In genomic region chrX:69165116-69165651, GRCh38 we compare ENCODE assay signal across 8 cellular contexts. TPM values are rescaled to one million over a fixed set of nuclear protein-coding genes. Genes with fewer than 3 reads are reported as not detected.
DNase-seq lines count a peak whose midpoint lies in the region; ATAC-seq and TF ChIP-seq lines count a peak whose summit lies in the region.

PJA1 (minus strand) TSS chrX:69165453; CDS start chrX:69163073, 2,380 bp downstream.

- H3K4me1 Mint-ChIP-seq in activated T-cell treated with anti-CD3 and anti-CD28 coated beads, Interleukin-2, amount 50 U/mL, for 72 hours (ENCODE audit: low read depth) = peaks cover 23% of the 10 kb centered on the region

- H3K27ac Mint-ChIP-seq in activated T-cell treated with anti-CD3 and anti-CD28 coated beads, Interleukin-2, amount 50 U/mL, for 72 hours = peak within 1 kb of the TSS; percentile 65

- peaks cover 8 to 10% of the 10 kb centered on the region in 2 donors for H3K36me3 Mint-ChIP-seq in activated T-cell treated with anti-CD3 and anti-CD28 coated beads, Interleukin-2, amount 50 U/mL, for 72 hours (ENCODE audit: insufficient read depth in 2 of 2)

- H3K9me3 ChIP-seq in esophagus muscularis mucosa (peaks cover 0 to 13% (median 0%) of the 10 kb centered on the region in 4 donors), muscle layer of duodenum (ENCODE audit: control insufficient read depth in 1 of 2, low read length in 2 of 2) (no peaks in the 10 kb centered on the region)

- H3K4me3 Mint-ChIP-seq in activated T-cell treated with anti-CD3 and anti-CD28 coated beads, Interleukin-2, amount 50 U/mL, for 72 hours = peak within 1 kb of the TSS; percentile 73 to 87

- H3K36me3 ChIP-seq in esophagus muscularis mucosa (peaks cover 0 to 16% (median 2%) of the 10 kb centered on the region in 4 donors), muscle layer of duodenum (ENCODE audit: control insufficient read depth in 1 of 2, insufficient read depth in 2 of 2, low read length in 2 of 2) (peaks cover 0 to 4% of the 10 kb centered on the region in 2 donors)

- H3K27me3 ChIP-seq in esophagus muscularis mucosa (no peaks in the 10 kb centered on the region), muscle layer of duodenum (ENCODE audit: low read depth, low read length) (no peaks in the 10 kb centered on the region)

- WGBS in esophagus muscularis mucosa = 31% methylated on average over 40 of the region's 46 CpGs

- TF ChIP-seq EP300 in esophagus muscularis mucosa (IDR thresholded peaks at IDR 0.05) = no peak

- no peak for TF ChIP-seq CTCF in GM20000 (IDR thresholded peaks at IDR 0.05; ENCODE audit: extremely low read depth, missing control alignments)
- no peak for TF ChIP-seq CTCF in esophagus muscularis mucosa (IDR thresholded peaks at IDR 0.05)

- peak within 1 kb of the TSS; percentile 63 to 78 (median 72) for H3K4me3 ChIP-seq in esophagus muscularis mucosa
- peak within 1 kb of the TSS; percentile 70 to 76 for H3K4me3 ChIP-seq in muscle layer of duodenum (ENCODE audit: low read depth in 1 of 2, low read length in 2 of 2)

- peak; percentile 84 to 87 for ATAC-seq in activated T-cell treated with anti-CD3 and anti-CD28 coated beads, Interleukin-2, amount 50 U/mL, for 72 hours (replicated peaks in 1 of 2)

- H3K27me3 Mint-ChIP-seq in activated T-cell treated with anti-CD3 and anti-CD28 coated beads, Interleukin-2, amount 50 U/mL, for 72 hours (ENCODE audit: low read depth) = peaks cover 36% of the 10 kb centered on the region

- H3K27ac ChIP-seq in esophagus muscularis mucosa (replicated peaks in 1 of 4) = peak within 1 kb of the TSS; percentile 76 to 87 (median 84)
- peak within 1 kb of the TSS; percentile 63 for H3K27ac ChIP-seq in muscle layer of duodenum (ENCODE audit: low read length)

- no peaks in the 10 kb centered on the region for H3K9me3 Mint-ChIP-seq in activated T-cell treated with anti-CD3 and anti-CD28 coated beads, Interleukin-2, amount 50 U/mL, for 72 hours

- TF ChIP-seq POLR2A in esophagus muscularis mucosa (IDR thresholded peaks at IDR 0.05; ENCODE audit: low read depth) = peak; percentile 29

- peak; percentile 44 for DNase-seq in COLO829 (ENCODE audit: low spot score)
- DNase-seq in GM20000 (ENCODE audit: low spot score) = peak; percentile 82
- DNase-seq in HT1080 (ENCODE audit: low read depth) = peak; percentile 56
- DNase-seq in activated T-cell treated with anti-CD3 and anti-CD28 coated beads, Interleukin-2, amount 50 U/mL, for 72 hours = peak; percentile 74 to 79
- no peak for DNase-seq in esophagus muscularis mucosa (ENCODE audit: extremely low spot score)
- DNase-seq in stimulated activated CD8-positive, alpha-beta memory T cell treated with anti-CD3 and anti-CD28 coated beads, Interleukin-7, amount 100 ng/mL, for 24 hours (ENCODE audit: low read depth) = peak; percentile 33

- intact Hi-C loops in esophagus muscularis mucosa (cut with DNase I) = no loop called here

- H3K4me1 ChIP-seq in esophagus muscularis mucosa (peaks cover 0 to 19% (median 16%) of the 10 kb centered on the region in 4 donors), muscle layer of duodenum (ENCODE audit: control insufficient read depth in 1 of 2, insufficient read depth in 2 of 2, low read length in 2 of 2) (peaks cover 3 to 5% of the 10 kb centered on the region in 2 donors)

TF ChIP-seq in PFSK-1, 5 proteins besides CTCF, POLR2A, EP300 and RAD21:
- TF ChIP-seq SIN3A (IDR thresholded peaks at IDR 0.05; ENCODE audit: borderline replicate concordance, insufficient read depth, low read length) (peak; percentile 26; the same call in 1 of the 2 replicates), TAF1 (IDR thresholded peaks at IDR 0.05; ENCODE audit: borderline replicate concordance, insufficient read depth, low read length) (no peak), POLR2AphosphoS5 (IDR thresholded peaks at IDR 0.05; ENCODE audit: low read depth, low read length) (peak; percentile 71), FOXP2 (optimal IDR thresholded peaks at IDR 0.05; ENCODE audit: borderline replicate concordance, extremely low read depth, extremely low read length, insufficient read depth) (peak; percentile 43), REST (IDR thresholded peaks at IDR 0.05; ENCODE audit: insufficient read depth in 1 of 2, low read depth in 2 of 2, low read length in 2 of 2) (no peak)

RNA-seq across cellular contexts. Expression of gene PJA1, which starts in this region (rescaled TPM):
- total RNA-seq in HT1080 (2014; rRNA removed; shearing (Covaris generic)) = 12.1 and 12.8 TPM in 2 replicates
- polyA plus RNA-seq in HT1080 (2015; cell fraction: cytosol; rRNA removed) = 7.4 and 9.2 TPM in 2 replicates
- polyA plus RNA-seq in HT1080 (2015; cell fraction: nucleus; rRNA removed) = 10.2 and 10.6 TPM in 2 replicates
- polyA plus RNA-seq in PFSK-1 (2012; ENCODE audit: insufficient read length, low read depth) = 41.5 TPM
- 10 to 100 TPM; 26.3 to 27.4 TPM for total RNA-seq in activated T-cell treated with anti-CD3 and anti-CD28 coated beads, Interleukin-2, amount 50 U/mL, for 72 hours
- 10 to 100 TPM; 17.0 to 25.9 (median 20.6) TPM for total RNA-seq in esophagus muscularis mucosa
